Comparison of ENCODE assay signal across 9 cellular contexts in genomic region chr13:99085846-99086148, GRCh38.
DNase-seq lines count a peak whose midpoint lies in the region; ATAC-seq, FAIRE-seq and TF ChIP-seq lines count a peak whose summit lies in the region.
"Had no signal": no experiment of that assay in that cellular context is flagged by ENCODE, and none has a peak within 500 bp of the region (broad histone marks: within the 10 kb centered on the region; RNA-seq: fewer than 3 reads in every experiment).

No MANE protein-coding gene starts in this region.

- peaks cover 55% of the 10 kb centered on the region for H3K79me2 ChIP-seq in mammary epithelial cell (ENCODE audit: insufficient read depth, low read length)

- H3K4me3 ChIP-seq in mammary epithelial cell (replicated peaks in 1 of 3; ENCODE audit: insufficient read depth in 1 of 3, low read depth in 2 of 3, low read length in 3 of 3) (peak overlapping the region; percentile 84 to 86 (median 85)), mucosa of stomach (ENCODE audit: low read length) (no peak overlapping the region)

- H3K9ac ChIP-seq in mammary epithelial cell (ENCODE audit: insufficient read depth, low read length) (no peak overlapping the region), mucosa of stomach (ENCODE audit: low read length) (peak overlapping the region; percentile 47)

- no CpG with 5 or more reads among the region's 14 CpGs for WGBS in mammary epithelial cell (ENCODE audit: low coverage, missing lambda C conversion rate)

- in situ Hi-C loops in mammary epithelial cell (cut with MboI; ENCODE audit: low sequenced_read_pairs in 2 of 2) = no loop called here

- peak overlapping the region; percentile 81 for H3K4me2 ChIP-seq in mammary epithelial cell (ENCODE audit: insufficient read depth, low read depth, low read length)

- H3K36me3 ChIP-seq in mammary epithelial cell (ENCODE audit: insufficient read depth, low read length) (no peaks in the 10 kb centered on the region), mucosa of stomach (ENCODE audit: control insufficient read depth, insufficient read depth, low read length) (no peaks in the 10 kb centered on the region)

- TF ChIP-seq CTCF in mammary epithelial cell (conservative IDR thresholded peaks at IDR 0.05 in 1 of 2, IDR thresholded peaks at IDR 0.05 in 1 of 2; ENCODE audit: extremely low read depth in 1 of 2, insufficient read depth in 1 of 2, low read depth in 1 of 2, low read length in 2 of 2) = no peak

- DNase-seq in stimulated activated naive CD8-positive, alpha-beta T cell treated with anti-CD3 and anti-CD28 coated beads, Interleukin-15, Interleukin-2, amounts not matched to agents 100 U/mL and 50 U/mL, for 24 hours = no peak
- DNase-seq in mammary epithelial cell (no peak), amniotic stem cell (lab: John Stamatoyannopoulos, UW) (no peak), HCEC 1CT (no peak), HTR-8/SVneo (ENCODE audit: insufficient read length, low spot score) (no peak)
- DNase-seq: NCI-H1048 had no signal

- H3K27ac Mint-ChIP-seq in stimulated activated naive CD8-positive, alpha-beta T cell treated with anti-CD3 and anti-CD28 coated beads, Interleukin-15, Interleukin-2, amounts not matched to agents 100 ng/mL and 50 ng/mL, for 24 hours = no peak overlapping the region

- H3K4me1 ChIP-seq in mammary epithelial cell (ENCODE audit: insufficient read depth, low read length) = peaks cover 21% of the 10 kb centered on the region
- H3K4me1 ChIP-seq in mucosa of stomach (ENCODE audit: control insufficient read depth, insufficient read depth, low read length) = no peaks in the 10 kb centered on the region

- no peaks in the 10 kb centered on the region for H3K27me3 Mint-ChIP-seq in stimulated activated naive CD8-positive, alpha-beta T cell treated with anti-CD3 and anti-CD28 coated beads, Interleukin-15, Interleukin-2, amounts not matched to agents 100 ng/mL and 50 ng/mL, for 24 hours

- BruUV-seq in mammary epithelial cell (replicated peaks; lab: Mats Ljungman, UMichigan) = no TSS peak

- H3K4me3 Mint-ChIP-seq in stimulated activated naive CD8-positive, alpha-beta T cell treated with anti-CD3 and anti-CD28 coated beads, Interleukin-15, Interleukin-2, amounts not matched to agents 100 ng/mL and 50 ng/mL, for 24 hours = peak overlapping the region; percentile 72

- no peak overlapping the region for H3K27ac ChIP-seq in mammary epithelial cell (ENCODE audit: insufficient read depth, low read depth, low read length)

- no peaks in the 10 kb centered on the region for H3K36me3 Mint-ChIP-seq in stimulated activated naive CD8-positive, alpha-beta T cell treated with anti-CD3 and anti-CD28 coated beads, Interleukin-15, Interleukin-2, amounts not matched to agents 100 ng/mL and 50 ng/mL, for 24 hours (ENCODE audit: low read depth)

- H3K4me1 Mint-ChIP-seq in stimulated activated naive CD8-positive, alpha-beta T cell treated with anti-CD3 and anti-CD28 coated beads, Interleukin-15, Interleukin-2, amounts not matched to agents 100 ng/mL and 50 ng/mL, for 24 hours (ENCODE audit: low read depth) = peaks cover 34% of the 10 kb centered on the region

- no peak for FAIRE-seq in HTR-8/SVneo (lab: Jason Lieb, UNC)

- H4K20me1 ChIP-seq in mammary epithelial cell (ENCODE audit: insufficient read depth, low read length) = no peaks in the 10 kb centered on the region

- no peaks in the 10 kb centered on the region for H3K9me3 Mint-ChIP-seq in stimulated activated naive CD8-positive, alpha-beta T cell treated with anti-CD3 and anti-CD28 coated beads, Interleukin-15, Interleukin-2, amounts not matched to agents 100 ng/mL and 50 ng/mL, for 24 hours

- no peak for ATAC-seq in stimulated activated naive CD8-positive, alpha-beta T cell treated with anti-CD3 and anti-CD28 coated beads, Interleukin-15, Interleukin-2, amounts not matched to agents 100 U/mL and 50 U/mL, for 24 hours
- no peak for ATAC-seq in HG03025 (IDR thresholded peaks at IDR 0.05; ENCODE audit: low FRiP score, unreplicated experiment)

- no peaks in the 10 kb centered on the region for H3K27me3 ChIP-seq in mammary epithelial cell (ENCODE audit: insufficient read depth, low read length)
- no peaks in the 10 kb centered on the region for H3K27me3 ChIP-seq in mucosa of stomach (ENCODE audit: control insufficient read depth, insufficient read depth, low read length)

- peak overlapping the region; percentile 95 for H2AFZ ChIP-seq in mammary epithelial cell (ENCODE audit: low read depth, low read length)

- H3K9me3 ChIP-seq in mammary epithelial cell (replicated peaks; ENCODE audit: insufficient read depth, low read length) = no peaks in the 10 kb centered on the region
- H3K9me3 ChIP-seq in mucosa of stomach (ENCODE audit: control insufficient read depth, low read length) = no peaks in the 10 kb centered on the region

- CTCF ChIA-PET in mammary epithelial cell (lab: Charles Lee; ENCODE audit: low non-redundant PET) = no interaction called here

- intact Hi-C loops in mammary epithelial cell (cut with micrococcal nuclease) = loop anchor here (2.0 to 5.0 kb wide), 7 partner anchors 19 to 352 kb away; partner anchors contain the start of genes DOCK9 and UBAC2

- dilution Hi-C loops in mammary epithelial cell (cut with HindIII; ENCODE audit: low sequenced_read_pairs) = no loop called here
